In genomic region chr19:48836089-48837017, GRCh38 we compare ENCODE assay signal across 8 cellular contexts. TPM values are rescaled to one million over a fixed set of nuclear protein-coding genes. Genes with fewer than 3 reads are reported as not detected.
DNase-seq lines count a peak whose midpoint lies in the region; ATAC-seq, FAIRE-seq and TF ChIP-seq lines count a peak whose summit lies in the region.

Gene HSD17B14 (minus strand): TSS chr19:48836491. CDS start chr19:48836411, 80 bp downstream.

- CTCF ChIA-PET in IMR-90 (lab: Yijun Ruan, JAX) = interaction anchor here (1.0 to 2.0 kb wide), 4 partner anchors 25 to 155 kb away, joined by 3 to 14 read pairs (median 6); partner anchors contain the start of gene BCAT2

- peak within 1 kb of the TSS; percentile 90 for H3K14ac ChIP-seq in IMR-90 (replicated peaks; ENCODE audit: low read depth, low read length)

- H3K23ac ChIP-seq in IMR-90 (ENCODE audit: low read depth, low read length) = peak within 1 kb of the TSS; percentile 73; the same call in 1 of the 2 replicates

- peak within 1 kb of the TSS; percentile 19; the same call in 1 of the 2 replicates for H3K18ac ChIP-seq in IMR-90 (ENCODE audit: low read depth, low read length)

- no peak for TF ChIP-seq RAD21 in IMR-90 (IDR thresholded peaks at IDR 0.05; ENCODE audit: low read length)

- no peak for TF ChIP-seq POLR2A in IMR-90 (IDR thresholded peaks at IDR 0.05; ENCODE audit: low read depth, low read length)
- TF ChIP-seq POLR2A in gastrocnemius medialis (IDR thresholded peaks at IDR 0.05) = no peak

- no peak for FAIRE-seq in RCC 7860 (lab: Jason Lieb, UNC)

- H4K20me1 ChIP-seq in IMR-90 (ENCODE audit: insufficient read depth, low read length) = no peaks in the 10 kb centered on the region

- ATAC-seq in IMR-90 (ENCODE audit: low read depth) (peak; percentile 31), right cardiac atrium (peak; percentile 30 to 49), gastrocnemius medialis (peak in 1 of 2 donors; percentile 17), HG03521 (IDR thresholded peaks at IDR 0.05; ENCODE audit: unreplicated experiment) (no peak), HG03095 (IDR thresholded peaks at IDR 0.05; ENCODE audit: unreplicated experiment) (no peak)

- peak within 1 kb of the TSS; percentile 86 for H3K4me2 ChIP-seq in IMR-90 (ENCODE audit: low read depth, low read length)

- peak within 1 kb of the TSS in 1 of 2 experiments; percentile 87; a peak in 1 of 4 replicates for H4K8ac ChIP-seq in IMR-90 (ENCODE audit: low read depth in 2 of 2, low read length in 2 of 2)

- H3K4me3 ChIP-seq in IMR-90 (ENCODE audit: insufficient read depth, low read depth, low read length) = peak within 1 kb of the TSS; percentile 25
- H3K4me3 ChIP-seq in adipocyte (ENCODE audit: low read length) = peak within 1 kb of the TSS; percentile 72
- H3K4me3 ChIP-seq in right cardiac atrium (ENCODE audit: low read length) = peak within 1 kb of the TSS; percentile 37
- H3K4me3 ChIP-seq in gastrocnemius medialis = peak within 1 kb of the TSS; percentile 24 to 42 (median 34)

- peak within 1 kb of the TSS; percentile 81 for H2AFZ ChIP-seq in IMR-90 (replicated peaks; ENCODE audit: low read length, poor library complexity)

- no peak for TF ChIP-seq CTCF in IMR-90 (conservative IDR thresholded peaks at IDR 0.05; ENCODE audit: low read depth, low read length)
- TF ChIP-seq CTCF in gastrocnemius medialis (IDR thresholded peaks at IDR 0.05 in 4 of 5, conservative IDR thresholded peaks at IDR 0.05 in 1 of 5) = peak in 1 of 5 experiments; percentile 33

- no peaks in the 10 kb centered on the region for H3K9me1 ChIP-seq in IMR-90 (ENCODE audit: insufficient read depth, low read length)

- dilution Hi-C loops in IMR-90 (cut with HindIII; ENCODE audit: low sequenced_read_pairs, unreplicated experiment) = no loop called here

- no peak within 1 kb of the TSS for H2AK5ac ChIP-seq in IMR-90 (ENCODE audit: low read depth, low read length)

- H3K27me3 ChIP-seq in IMR-90 (ENCODE audit: control insufficient read depth, insufficient read depth, low read length) = no peaks in the 10 kb centered on the region
- H3K27me3 ChIP-seq in adipocyte (replicated peaks; ENCODE audit: control insufficient read depth, insufficient read depth, low read length) = no peaks in the 10 kb centered on the region
- H3K27me3 ChIP-seq in right cardiac atrium (ENCODE audit: control insufficient read depth, insufficient read depth) = no peaks in the 10 kb centered on the region
- H3K27me3 ChIP-seq in gastrocnemius medialis = no peaks in the 10 kb centered on the region

- peak within 1 kb of the TSS; percentile 89 for H2AK9ac ChIP-seq in IMR-90 (replicated peaks; ENCODE audit: low read depth, low read length, poor library complexity)

- H2BK120ac ChIP-seq in IMR-90 (ENCODE audit: low read depth, low read length) = peak within 1 kb of the TSS; percentile 57; the same call in 1 of the 2 replicates

- H3K9me3 ChIP-seq in IMR-90 (ENCODE audit: control insufficient read depth, insufficient read depth, low read length) (no peaks in the 10 kb centered on the region), adipocyte (ENCODE audit: control insufficient read depth, low read length) (no peaks in the 10 kb centered on the region), right cardiac atrium (ENCODE audit: control insufficient read depth, low read length) (no peaks in the 10 kb centered on the region), gastrocnemius medialis (no peaks in the 10 kb centered on the region)

- no peak within 1 kb of the TSS for H2BK15ac ChIP-seq in IMR-90 (ENCODE audit: low read depth, low read length)

- no peak within 1 kb of the TSS for H3K56ac ChIP-seq in IMR-90 (ENCODE audit: extremely low read depth, insufficient read depth, low read length)

- DNase-seq in ELF-1 (ENCODE audit: low read depth, low spot score) = peak; percentile 89
- DNase-seq in IMR-90 = no peak
- DNase-seq in adipocyte (ENCODE audit: low read depth) = peak; percentile 58
- peak; percentile 35 to 79 (median 78) for DNase-seq in right cardiac atrium
- no peak for DNase-seq in gastrocnemius medialis
- DNase-seq in RCC 7860 (ENCODE audit: low spot score) = no peak

- no TSS peak for BruUV-seq in IMR-90 (replicated peaks; lab: Mats Ljungman, UMichigan)

- H3K27ac ChIP-seq in IMR-90 (ENCODE audit: insufficient read depth, low read length) (peak within 1 kb of the TSS; percentile 12; the same call in 1 of the 2 replicates), right cardiac atrium (ENCODE audit: low read length) (peak within 1 kb of the TSS; percentile 2), gastrocnemius medialis (peak within 1 kb of the TSS; percentile 65 to 72 (median 66))

- POLR2A ChIA-PET in IMR-90 (lab: Charles Lee; ENCODE audit: unreplicated experiment) = no interaction called here

- H3K36me3 ChIP-seq in IMR-90 (ENCODE audit: control insufficient read depth, insufficient read depth, low read length) (peaks cover 9% of the 10 kb centered on the region), adipocyte (ENCODE audit: control insufficient read depth, insufficient read depth, low read length, severe bottlenecking) (peaks cover 23% of the 10 kb centered on the region), gastrocnemius medialis (no peaks in the 10 kb centered on the region)

- intact Hi-C loops in IMR-90 (cut with micrococcal nuclease) = loop anchor here (1.0 kb wide), 1 partner anchor 41 kb away; no protein-coding TSS in a partner anchor
- intact Hi-C loops in right cardiac atrium (cut with DNase I) = loop anchor here (2.0 to 10.0 kb wide), 4 partner anchors 39 to 192 kb away; partner anchors contain the start of gene CA11 (in 3 of the 4)
- intact Hi-C loops in gastrocnemius medialis (cut with DNase I; ENCODE audit: low total_unique reads) = loop anchor here (5.0 kb wide), 1 partner anchor 94 kb away; the partner anchor contains the start of gene RASIP1

- in situ Hi-C loops in IMR-90 (cut with MboI; ENCODE audit: low sequenced_read_pairs) = loop anchor here (5.0 to 10.0 kb wide), 2 partner anchors 44 to 192 kb away; partner anchors contain the start of gene CA11
- in situ Hi-C loops in gastrocnemius medialis (cut with MboI; ENCODE audit: low sequenced_read_pairs in 4 of 4) = no loop called here

- WGBS in IMR-90 (ENCODE audit: extremely low coverage in 2 of 2, insufficient read length in 1 of 2), 2 experiments = 21% methylated on average over 27 of the region's 35 CpGs; no CpG with 5 or more reads in 1 of the 2 experiments
- 10% methylated on average over 35 of the region's 35 CpGs for WGBS in right cardiac atrium

- peak within 1 kb of the TSS; percentile 71; the same call in 1 of the 2 replicates for H2BK20ac ChIP-seq in IMR-90 (ENCODE audit: low read depth, low read length)

- H4K5ac ChIP-seq in IMR-90 (ENCODE audit: low read depth, low read length) = peak within 1 kb of the TSS; percentile 81

- H2BK5ac ChIP-seq in IMR-90 (ENCODE audit: low read depth, low read length, poor library complexity, severe bottlenecking) = peak within 1 kb of the TSS; percentile 45

- H3K4me1 ChIP-seq in IMR-90 (ENCODE audit: control insufficient read depth, insufficient read depth, low read length) = peaks cover 12% of the 10 kb centered on the region
- H3K4me1 ChIP-seq in adipocyte (ENCODE audit: control insufficient read depth, insufficient read depth, low read length) = peaks cover 14% of the 10 kb centered on the region
- no peaks in the 10 kb centered on the region for H3K4me1 ChIP-seq in right cardiac atrium (ENCODE audit: control insufficient read depth, insufficient read depth, low read length)
- H3K4me1 ChIP-seq in gastrocnemius medialis = peaks cover 0 to 7% of the 10 kb centered on the region in 2 donors

- H3K4ac ChIP-seq in IMR-90 (ENCODE audit: low read depth, low read length) = peak within 1 kb of the TSS; percentile 88

- 0 out of 2 replicates have a peak within 1 kb of the TSS, but pooled peaks have one; percentile 2 for H3K9ac ChIP-seq in IMR-90 (ENCODE audit: low read depth, low read length)
- peak within 1 kb of the TSS; percentile 77 for H3K9ac ChIP-seq in adipocyte (ENCODE audit: low read length)

- 0 out of 2 replicates have a peak within 1 kb of the TSS, but pooled peaks have one; percentile 42 for H4K91ac ChIP-seq in IMR-90 (ENCODE audit: insufficient read depth, low read depth, low read length)

- 0 out of 4 replicates have a peak, but pooled peaks cover 0 to 4% of the 10 kb centered on the region in 2 experiments for H3K79me1 ChIP-seq in IMR-90 (ENCODE audit: low read depth in 1 of 2, low read length in 2 of 2)

TF ChIP-seq in IMR-90, 13 proteins besides CTCF, POLR2A, EP300 and RAD21:
- TF ChIP-seq, protein P1, sequence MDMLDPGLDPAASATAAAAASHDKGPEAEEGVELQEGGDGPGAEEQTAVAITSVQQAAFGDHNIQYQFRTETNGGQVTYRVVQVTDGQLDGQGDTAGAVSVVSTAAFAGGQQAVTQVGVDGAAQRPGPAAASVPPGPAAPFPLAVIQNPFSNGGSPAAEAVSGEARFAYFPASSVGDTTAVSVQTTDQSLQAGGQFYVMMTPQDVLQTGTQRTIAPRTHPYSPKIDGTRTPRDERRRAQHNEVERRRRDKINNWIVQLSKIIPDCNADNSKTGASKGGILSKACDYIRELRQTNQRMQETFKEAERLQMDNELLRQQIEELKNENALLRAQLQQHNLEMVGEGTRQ (IDR thresholded peaks at IDR 0.05; ENCODE audit: low read depth, low read length) = no peak
- TF ChIP-seq MXI1 (IDR thresholded peaks at IDR 0.05; ENCODE audit: borderline replicate concordance, low read depth, low read length) = no peak
- no peak for TF ChIP-seq ELK1 (IDR thresholded peaks at IDR 0.05; ENCODE audit: borderline replicate concordance, low read depth, low read length)

RNA-seq across cellular contexts. Expression of gene HSD17B14, which starts in this region (rescaled TPM):
- 0.54 and 0.56 TPM in 2 replicates for total RNA-seq in IMR-90 (2012; rRNA removed)
- polyA plus RNA-seq in IMR-90 (2012; rRNA removed) = 4.5 and 5.6 TPM in 2 replicates
- 7.9 TPM in 2 replicates for polyA plus RNA-seq in IMR-90 (2012; cell fraction: cytosol; rRNA removed)
- polyA plus RNA-seq in IMR-90 (2012; cell fraction: nucleus; rRNA removed; ENCODE audit: low replicate concordance) = 14.0 and 14.9 TPM in 2 replicates
- total RNA-seq in right cardiac atrium = 1 to 10 TPM; 4.0 to 7.6 (median 5.5) TPM
- polyA plus RNA-seq in right cardiac atrium = 4.0 TPM
- 1 to 10 TPM in 3 of 4 donors, not detected in 1; 1.2 to 1.9 (median 1.7) TPM for total RNA-seq in gastrocnemius medialis

Comparison
In these comparisons a context has a peak if more than half of its experiments do, and no peak if none do; other contexts are left out.
1. DNase-seq: peak in ELF-1 (single experiment), adipocyte (single experiment) and right cardiac atrium (3 of 3); none in IMR-90 (single experiment), gastrocnemius medialis (0 of 2) and RCC 7860 (single experiment).
2. ATAC-seq: peak in IMR-90 (single experiment) and right cardiac atrium (2 of 2); none in HG03521 (single experiment) and HG03095 (single experiment).
3. H3K27ac ChIP-seq: peak in every context shown above with its lines; median percentile 66 in gastrocnemius medialis; 12 in IMR-90; 2 in right cardiac atrium.
4. Peak in every context shown above with its lines, with median percentiles within 50 percentile points of each other: H3K4me3 ChIP-seq.